36 cellular contexts compared by ENCODE assay signal in genomic region chr10:24931236-24931635, GRCh38. TPM values are rescaled to one million over a fixed set of nuclear protein-coding genes. Genes with fewer than 3 reads are reported as not detected.
"Had no signal": no experiment of that assay in that cellular context is flagged by ENCODE, and none has a peak within 500 bp of the region (broad histone marks: within the 10 kb centered on the region; RNA-seq: fewer than 3 reads in every experiment).

No MANE protein-coding gene starts in this region.

- H3K27me3 ChIP-seq: cardiac muscle cell, Peyer's patch had no signal

- ATAC-seq: activated T-helper 17 cell treated with anti-CD3 and anti-CD28 coated beads, Interleukin-2, amount 50 U/mL, for 72 hours; PC-3; Right ventricle myocardium inferior; SK-N-SH treated with all-trans-retinoic acid at 6 μM for 48 hours; T-cell had no signal

- H3K9ac ChIP-seq: KMS-11 had no signal

- H3K4me3 ChIP-seq: cardiac muscle cell, Peyer's patch had no signal

- H3K4me1 ChIP-seq: Peyer's patch had no signal

- H3K9me3 ChIP-seq: Peyer's patch had no signal

- H3K36me3 ChIP-seq: cardiac muscle cell, Peyer's patch had no signal

- H3K4me2 ChIP-seq: KMS-11 had no signal

- DNase-seq: activated B cell treated with CpG ODN at 0.5 μM for 24 hours; activated CD4-positive, alpha-beta memory T cell treated with anti-CD3 and anti-CD28 coated beads for 36 hours; activated CD4-positive, alpha-beta T cell treated with anti-CD3 and anti-CD28 coated beads for 4 hours; activated CD4-positive, alpha-beta T cell treated with anti-CD3 and anti-CD28 coated beads, Interleukin-2, amount 50 U/mL, for 1 hour; activated CD4-positive, CD25-positive, alpha-beta regulatory T cell treated with anti-CD3 and anti-CD28 coated beads, Interleukin-2, amount 50 U/mL, for 72 hours; activated CD8-positive, alpha-beta memory T cell treated with anti-CD3 and anti-CD28 coated beads, Interleukin-2, amount 50 U/mL, for 4 hours; activated effector memory CD4-positive, alpha-beta T cell treated with anti-CD3 and anti-CD28 coated beads, Interleukin-2, amount 50 U/mL, for 16 hours; activated naive CD4-positive, alpha-beta T cell; activated naive CD4-positive, alpha-beta T cell treated with anti-CD3 and anti-CD28 coated beads, Interleukin-2, amount 50 U/mL, for 16 hours; activated naive CD8-positive, alpha-beta T cell treated with anti-CD3 and anti-CD28 coated beads for 36 hours; activated T-cell treated with anti-CD3 and anti-CD28 coated beads for 4 hours; activated T-cell treated with anti-CD3 and anti-CD28 coated beads, Interleukin-2, amount 50 U/mL, for 48 hours; amniotic stem cell; aorta; MM.1S; MV-4-11; NCI-H1092; NCI-H1436 treated with DMSO at 0.1 percent for 48 hours; NCI-H1694 treated with DMSO at 0.1 percent for 48 hours; NCI-H2029; NCI-H345; NCI-H524 treated with DMSO at 0.1 percent for 48 hours; NK-92 treated with Interleukin-12 subunit alpha and Interleukin-12 subunit beta, amount 100 ng/mL, for 24 hours; PC-3; Peyer's patch; SIG-M5; T-cell; T-helper 2 cell; T-helper 9 cell had no signal

- H3K27ac ChIP-seq: cardiac muscle cell, KMS-11, Peyer's patch, RWPE1, VCaP had no signal

RNA-seq across cellular contexts. Expression of gene PRTFDC1, which starts 21.2 kb away (rescaled TPM):
- total RNA-seq: activated B cell treated with CpG ODN at 0.5 μM for 24 hours had no signal
